20 cellular contexts compared by ENCODE assay signal in the genomic region with DNA sequence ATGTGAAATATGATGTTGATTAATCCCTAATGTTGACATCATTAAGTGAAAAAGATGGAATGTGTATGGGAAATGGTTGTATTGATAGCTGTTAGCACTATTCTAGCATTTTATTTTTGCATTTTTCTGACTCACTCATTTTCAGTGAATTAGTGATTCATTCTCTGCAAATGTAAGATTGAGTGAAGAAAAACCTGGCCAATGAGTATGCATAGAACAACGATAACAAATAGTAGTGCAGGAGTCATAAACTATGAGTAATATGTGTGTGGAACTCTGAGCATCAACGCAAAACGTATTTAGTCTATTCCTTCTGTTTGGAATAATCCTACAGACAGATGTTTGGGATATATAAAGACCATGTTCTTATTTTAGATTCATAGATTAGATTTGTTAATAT.
A peak's percentile ranks its signal among the peaks of the same experiment; 100 is the strongest.
DNase-seq lines count a peak whose midpoint lies in the region; ATAC-seq and TF ChIP-seq lines count a peak whose summit lies in the region.
"Had no signal": no experiment of that assay in that cellular context is flagged by ENCODE, and none has a peak within 500 bp of the region (broad histone marks: within the 10 kb centered on the region; RNA-seq: fewer than 3 reads in every experiment).

No MANE protein-coding gene starts in this region.

- WGBS in smooth muscle cell (ENCODE audit: low lambda C conversion rate): 20% methylated on average over 3 of the region's 3 CpGs

- H3F3A ChIP-seq in smooth muscle cell (ENCODE audit: low read depth): no peaks in the 10 kb centered on the region

- H3K4me2 ChIP-seq in smooth muscle cell: peak overlapping the region; percentile 67

- no peaks in the 10 kb centered on the region for H4K20me1 ChIP-seq in smooth muscle cell (ENCODE audit: low read depth)

- ATAC-seq in RWPE2 (ENCODE audit: low read depth) (peak; percentile 91), HG03342 (IDR thresholded peaks at IDR 0.05; ENCODE audit: unreplicated experiment) (no peak)
- ATAC-seq: HCT116, heart right ventricle, HepG2, right lobe of liver had no signal

- no peaks in the 10 kb centered on the region for H3K27me3 ChIP-seq in RWPE2 (ENCODE audit: insufficient read depth, poor library complexity, severe bottlenecking)
- H3K27me3 ChIP-seq in smooth muscle cell (ENCODE audit: low read depth): no peaks in the 10 kb centered on the region
- H3K27me3 ChIP-seq: heart right ventricle, right lobe of liver had no signal

- H3K27ac ChIP-seq in RWPE2 (ENCODE audit: poor library complexity, severe bottlenecking) (peak overlapping the region; percentile 55), smooth muscle cell (ENCODE audit: low read depth) (peak overlapping the region; percentile 98)
- H3K27ac ChIP-seq: heart right ventricle, right lobe of liver, thoracic aorta had no signal

- peaks cover 60% of the 10 kb centered on the region for H3K4me1 ChIP-seq in RWPE2 (ENCODE audit: insufficient read depth, poor library complexity, severe bottlenecking)
- H3K4me1 ChIP-seq in smooth muscle cell (ENCODE audit: low read depth): peaks cover 13% of the 10 kb centered on the region
- H3K4me1 ChIP-seq: heart right ventricle, right lobe of liver had no signal

- DNase-seq in GM04503 (ENCODE audit: low read depth) (peak; percentile 23), RWPE2 (ENCODE audit: low spot score) (no peak), fibroblast of gingiva (ENCODE audit: low read depth) (peak; percentile 10), smooth muscle cell (lab: John Stamatoyannopoulos, UW; ENCODE audit: unreplicated experiment) (no peak), KG1 (lab: John Stamatoyannopoulos, UW) (no peak)
- no peak for DNase-seq in stimulated activated CD4-positive, alpha-beta T cell treated with anti-CD3 and anti-CD28 coated beads, Interleukin-15, amount 100 ng/mL, for 24 hours
- DNase-seq: activated T-cell treated with anti-CD3 and anti-CD28 coated beads for 4 hours; CD8-positive, alpha-beta memory T cell; heart right ventricle; NCI-H2107; NCI-H82; nucleus accumbens; right lobe of liver; Right ventricle myocardium superior; stimulated activated CD4-positive, alpha-beta T cell treated with anti-CD3 and anti-CD28 coated beads, Interleukin-4, amount 100 ng/mL, for 1 hour; stimulated activated CD8-positive, alpha-beta memory T cell treated with anti-CD3 and anti-CD28 coated beads, Interleukin-4, amount 100 ng/mL, for 48 hours had no signal

- TF ChIP-seq CTCF in RWPE2 (IDR thresholded peaks at IDR 0.05; ENCODE audit: poor library complexity, severe bottlenecking) (no peak), smooth muscle cell (IDR thresholded peaks at IDR 0.05; ENCODE audit: borderline replicate concordance, insufficient read depth, poor library complexity, severe bottlenecking) (no peak)

- H3K36me3 ChIP-seq in RWPE2 (ENCODE audit: low read depth) (peaks cover 25% of the 10 kb centered on the region), smooth muscle cell (ENCODE audit: low read depth) (no peaks in the 10 kb centered on the region)
- H3K36me3 ChIP-seq: heart right ventricle, right lobe of liver, thoracic aorta had no signal

- H3K79me2 ChIP-seq in smooth muscle cell (ENCODE audit: low read depth): no peaks in the 10 kb centered on the region

- no peak overlapping the region for H3K9ac ChIP-seq in smooth muscle cell (ENCODE audit: low read depth)

- H3K4me3 ChIP-seq in RWPE2 (ENCODE audit: severe bottlenecking) (no peak overlapping the region), smooth muscle cell (no peak overlapping the region)
- H3K4me3 ChIP-seq: heart right ventricle, right lobe of liver, thoracic aorta had no signal

- no peak overlapping the region for H2AFZ ChIP-seq in smooth muscle cell (ENCODE audit: low read depth)

- H3K9me3 ChIP-seq in RWPE2 (ENCODE audit: severe bottlenecking) (no peaks in the 10 kb centered on the region), smooth muscle cell (replicated peaks; ENCODE audit: low read depth) (no peaks in the 10 kb centered on the region)
- H3K9me3 ChIP-seq: heart right ventricle, right lobe of liver, thoracic aorta had no signal

Comparison
In these comparisons a context has a peak if more than half of its experiments do, and no peak if none do; other contexts are left out.
1. DNase-seq: peak in GM04503 (single experiment) and fibroblast of gingiva (single experiment); none in RWPE2 (single experiment), smooth muscle cell (single experiment), stimulated activated CD4-positive, alpha-beta T cell treated with anti-CD3 and anti-CD28 coated beads, Interleukin-15, amount 100 ng/mL, for 24 hours (single experiment) and KG1 (single experiment).